23 cellular contexts compared by ENCODE assay signal in the genomic region with DNA sequence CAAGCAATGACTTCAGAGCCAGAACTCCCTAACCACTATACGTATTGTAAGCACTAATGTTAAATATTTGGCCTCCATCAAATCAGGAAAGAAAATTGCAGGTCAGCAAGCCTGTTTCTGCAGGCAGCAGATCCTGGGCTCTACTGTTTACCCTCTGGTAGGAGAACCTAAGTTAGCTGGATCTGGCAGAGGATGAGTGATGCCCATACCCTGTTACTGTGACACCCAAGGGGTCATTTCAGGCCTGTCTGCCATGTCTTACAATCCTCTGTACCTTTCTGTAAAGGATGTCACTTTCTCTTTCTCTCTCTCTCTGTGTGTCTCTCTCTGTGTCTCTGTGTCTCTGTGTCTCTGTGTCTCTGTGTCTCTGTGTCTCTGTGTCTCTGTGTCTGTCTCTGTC.
"Had no signal": no experiment of that assay in that cellular context is flagged by ENCODE, and none has a peak within 500 bp of the region (broad histone marks: within the 10 kb centered on the region; RNA-seq: fewer than 3 reads in every experiment).

No MANE protein-coding gene starts in this region.

- H3K4me3 ChIP-seq: adrenal gland, ascending aorta, esophagus muscularis mucosa, left lung, lung, prostate gland, tibial artery had no signal

- H3K9me3 ChIP-seq: adrenal gland, ascending aorta, esophagus muscularis mucosa, left lung, prostate gland, tibial artery had no signal

- H3K4me3 Mint-ChIP-seq: activated B cell treated with CpG ODN at 0.5 μM for 24 hours; activated CD4-positive, alpha-beta memory T cell treated with anti-CD3 and anti-CD28 coated beads for 36 hours; activated CD4-positive, alpha-beta T cell treated with anti-CD3 and anti-CD28 coated beads for 36 hours; activated naive CD8-positive, alpha-beta T cell; naive thymus-derived CD8-positive, alpha-beta T cell had no signal

- H3K27me3 ChIP-seq: adrenal gland, ascending aorta, brain microvascular endothelial cell, esophagus muscularis mucosa, left lung, tibial artery had no signal

- DNase-seq: activated B cell treated with CpG ODN at 0.5 μM for 24 hours; activated CD4-positive, alpha-beta memory T cell treated with anti-CD3 and anti-CD28 coated beads for 36 hours; activated CD4-positive, alpha-beta T cell treated with anti-CD3 and anti-CD28 coated beads for 36 hours; activated effector memory CD4-positive, alpha-beta T cell treated with anti-CD3 and anti-CD28 coated beads, Interleukin-2, amount 50 U/mL, for 16 hours; activated T-cell treated with anti-CD3 and anti-CD28 coated beads, Interleukin-2, amount 50 U/mL, for 48 hours; adrenal gland; brain microvascular endothelial cell; caudate nucleus; effector memory CD4-positive, alpha-beta T cell; hippocampal formation; kidney glomerular epithelial cell; left lung; naive thymus-derived CD8-positive, alpha-beta T cell; stimulated activated CD4-positive, alpha-beta T cell treated with anti-CD3 and anti-CD28 coated beads, Interleukin-2, amount 100 ng/mL, for 48 hours; stimulated activated CD8-positive, alpha-beta memory T cell treated with anti-CD3 and anti-CD28 coated beads, Interleukin-4, amount 100 ng/mL, for 48 hours; stimulated activated naive CD4-positive, alpha-beta T cell treated with Interleukin-2 at 50 U/mL for 16 hours; T1000; tibial artery had no signal

- H3K36me3 ChIP-seq: adrenal gland, ascending aorta, brain microvascular endothelial cell, esophagus muscularis mucosa, left lung, prostate gland, tibial artery had no signal

- H3K27ac Mint-ChIP-seq: activated B cell treated with CpG ODN at 0.5 μM for 24 hours; activated CD4-positive, alpha-beta memory T cell treated with anti-CD3 and anti-CD28 coated beads for 36 hours; activated CD4-positive, alpha-beta T cell treated with anti-CD3 and anti-CD28 coated beads for 36 hours; activated naive CD8-positive, alpha-beta T cell had no signal

- ATAC-seq: activated CD4-positive, alpha-beta T cell treated with anti-CD3 and anti-CD28 coated beads for 36 hours; left lung; naive thymus-derived CD8-positive, alpha-beta T cell had no signal

- H3K36me3 Mint-ChIP-seq: activated CD4-positive, alpha-beta memory T cell treated with anti-CD3 and anti-CD28 coated beads for 36 hours had no signal

- H3K27me3 Mint-ChIP-seq: activated B cell treated with CpG ODN at 0.5 μM for 24 hours; activated CD4-positive, alpha-beta memory T cell treated with anti-CD3 and anti-CD28 coated beads for 36 hours had no signal

- H3K27ac ChIP-seq: adrenal gland, ascending aorta, brain microvascular endothelial cell, esophagus muscularis mucosa, left lung, prostate gland, tibial artery had no signal

- H3K4me1 ChIP-seq: prostate gland had no signal
